ENCODE assay signal across 8 cellular contexts in the genomic region with DNA sequence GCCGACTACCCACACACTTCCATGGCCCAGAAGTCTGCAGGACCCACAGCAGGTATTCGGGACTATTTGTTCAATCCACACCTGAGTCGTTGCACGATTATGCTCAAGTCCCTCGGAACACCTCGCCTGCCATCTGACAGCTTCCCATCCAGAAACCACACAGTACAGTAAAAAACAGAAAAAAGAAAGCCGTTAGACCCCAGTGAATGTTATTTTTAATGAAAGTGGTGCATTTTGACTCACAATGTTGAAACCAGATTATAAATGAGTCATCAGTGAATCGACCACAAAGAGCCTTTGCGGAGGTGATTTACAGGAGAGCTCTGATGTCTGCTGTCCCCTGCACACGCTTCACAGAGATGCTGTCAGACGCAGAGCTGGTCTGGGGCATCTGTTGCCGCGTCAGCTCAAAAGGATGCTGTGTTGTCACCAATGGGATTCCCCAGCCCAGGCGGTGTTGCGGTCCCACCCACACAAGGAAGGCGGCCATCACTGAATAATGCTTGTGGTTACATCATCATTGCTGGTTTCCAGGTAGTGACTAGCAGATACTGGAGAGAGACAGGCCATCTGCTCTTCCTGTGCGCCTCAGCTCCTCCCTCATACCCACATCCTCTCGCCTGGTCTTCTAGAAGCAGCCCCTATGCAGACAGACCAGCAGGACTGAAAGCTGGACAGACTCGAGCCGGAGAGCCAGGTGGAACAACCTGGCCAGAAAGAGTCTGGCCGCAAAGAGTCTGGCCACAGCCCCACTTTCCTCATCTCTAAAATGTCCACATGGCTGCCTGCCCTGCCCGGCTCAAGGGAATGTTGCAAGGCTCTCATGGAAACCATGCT.
A peak's percentile ranks its signal among the peaks of the same experiment; 100 is the strongest.
DNase-seq lines count a peak whose midpoint lies in the region; ATAC-seq and TF ChIP-seq lines count a peak whose summit lies in the region.

No MANE protein-coding gene starts in this region.

- H3K27ac ChIP-seq in endodermal cell (ENCODE audit: low read depth, low read length): no peak overlapping the region
- H3K27ac ChIP-seq in thymus (ENCODE audit: low read depth): peak overlapping the region; percentile 93

- in situ Hi-C loops in GM13976 (cut with MboI; ENCODE audit: low sequenced_read_pairs, unreplicated experiment): loop anchor here (10.0 kb wide), 1 partner anchor 63 kb away; no protein-coding TSS in a partner anchor

- peaks cover 7% of the 10 kb centered on the region for H3K9me3 Mint-ChIP-seq in endodermal cell

- H3K4me3 ChIP-seq in endodermal cell (ENCODE audit: low read length) (no peak overlapping the region), thymus (ENCODE audit: low read length) (no peak overlapping the region)

- TF ChIP-seq CTCF in GM13976 (IDR thresholded peaks at IDR 0.05; ENCODE audit: borderline replicate concordance, control extremely low read depth, extremely low read depth, insufficient read depth, missing control alignments) (no peak), endodermal cell (conservative IDR thresholded peaks at IDR 0.05) (no peak)

- H3K27ac Mint-ChIP-seq in endodermal cell: no peak overlapping the region

- H3K9ac ChIP-seq in endodermal cell (ENCODE audit: extremely low read depth, low read length, poor library complexity, severe bottlenecking): no peak overlapping the region

- no peak overlapping the region for H3K4me3 Mint-ChIP-seq in endodermal cell

- no peaks in the 10 kb centered on the region for H3K27me3 Mint-ChIP-seq in endodermal cell (ENCODE audit: insufficient read depth)

- H3K36me3 ChIP-seq in endodermal cell (ENCODE audit: control insufficient read depth, insufficient read depth, low read length) (no peaks in the 10 kb centered on the region), thymus (ENCODE audit: control insufficient read depth, insufficient read depth) (no peaks in the 10 kb centered on the region)

- no peaks in the 10 kb centered on the region for H3K36me3 Mint-ChIP-seq in endodermal cell (ENCODE audit: low read depth)

- H3K9me3 ChIP-seq in endodermal cell (ENCODE audit: control insufficient read depth, low read length): peaks cover 10% of the 10 kb centered on the region
- no peaks in the 10 kb centered on the region for H3K9me3 ChIP-seq in thymus (ENCODE audit: control insufficient read depth)

- DNase-seq in GM13976 (ENCODE audit: low spot score): peak; percentile 83
- DNase-seq in NK-92 (lab: John Stamatoyannopoulos, UW; ENCODE audit: unreplicated experiment): peak; percentile 40
- peak; percentile 58 to 91 (median 80) for DNase-seq in activated CD8-positive, alpha-beta memory T cell treated with anti-CD3 and anti-CD28 coated beads for 48 hours (ENCODE audit: low read depth in 2 of 3, low spot score in 2 of 3)
- peak; percentile 44 for DNase-seq in endodermal cell
- DNase-seq in occipital lobe (lab: John Stamatoyannopoulos, UW): peak; percentile 58
- no peak for DNase-seq in OCI-M2 (lab: John Stamatoyannopoulos, UW; ENCODE audit: unreplicated experiment)

- H3K27me3 ChIP-seq in endodermal cell (ENCODE audit: control insufficient read depth, insufficient read depth, low read length, poor library complexity, severe bottlenecking): no peaks in the 10 kb centered on the region
- H3K27me3 ChIP-seq in thymus (ENCODE audit: control insufficient read depth, insufficient read depth): no peaks in the 10 kb centered on the region

- peak; percentile 65 for ATAC-seq in HG02623 (IDR thresholded peaks at IDR 0.05; ENCODE audit: unreplicated experiment)

- WGBS in endodermal cell (ENCODE audit: insufficient coverage in 1 of 2, insufficient read length in 1 of 2), 2 experiments: 92 to 94% methylated on average over 17 to 22 of the region's 22 CpGs
- 8% methylated on average over 22 of the region's 22 CpGs for WGBS in thymus

- H3K4me1 ChIP-seq in endodermal cell (ENCODE audit: control insufficient read depth, insufficient read depth, low read length) (no peaks in the 10 kb centered on the region), thymus (ENCODE audit: control insufficient read depth, insufficient read depth, low read length) (peaks cover 20% of the 10 kb centered on the region)

- peaks cover 6% of the 10 kb centered on the region for H3K4me1 Mint-ChIP-seq in endodermal cell
